ENCODE assay signal across 9 cellular contexts in the genomic region with DNA sequence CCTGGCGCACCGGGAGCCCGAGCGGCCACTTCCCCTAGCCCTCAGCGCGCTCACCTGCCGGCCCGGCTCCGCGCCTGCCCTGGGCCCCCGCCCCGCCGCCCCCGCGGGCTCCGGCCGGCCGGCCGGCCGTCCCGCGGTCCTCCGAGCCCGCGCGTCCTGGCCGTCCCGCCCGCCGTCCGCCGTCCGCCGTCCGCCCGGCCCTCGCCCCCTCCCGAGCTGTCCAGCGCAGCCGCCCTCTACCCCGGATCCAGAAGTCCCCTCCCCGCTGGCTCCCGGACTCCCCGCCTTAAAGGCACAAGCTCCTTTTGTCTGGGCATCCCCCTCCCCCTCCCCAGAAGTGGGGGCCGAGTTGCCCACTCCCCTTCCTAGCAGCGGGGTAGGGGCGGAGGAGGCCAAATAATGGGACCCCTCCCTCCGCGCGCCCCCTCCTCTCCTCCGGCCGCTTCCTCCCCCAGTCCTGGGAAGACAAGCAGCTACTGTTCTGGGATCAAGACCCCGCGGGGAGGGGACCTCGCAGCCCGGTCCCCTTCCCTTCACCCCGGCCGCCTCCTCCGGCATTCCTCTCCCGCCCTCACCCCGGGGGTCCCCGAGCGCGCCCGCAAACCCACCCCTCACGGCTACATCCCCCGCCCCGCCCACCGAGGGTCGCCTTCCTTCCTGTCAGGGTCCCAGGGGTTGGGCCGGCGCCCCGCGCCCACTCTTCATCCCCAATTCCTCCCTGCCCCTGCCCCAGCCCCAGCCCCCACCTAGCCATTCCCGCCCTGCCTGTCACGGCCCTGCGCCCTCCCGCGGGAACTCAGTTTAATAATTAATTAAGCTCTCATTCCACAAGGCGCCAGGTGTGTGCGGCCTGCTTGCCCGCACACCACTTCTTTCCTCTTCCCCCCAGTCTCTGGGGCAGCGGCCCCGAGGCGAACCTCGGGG. TPM values are rescaled to one million over a fixed set of nuclear protein-coding genes. Genes with fewer than 3 reads are reported as not detected.
DNase-seq lines count a peak whose midpoint lies in the region; ATAC-seq and TF ChIP-seq lines count a peak whose summit lies in the region.
"Had no signal": no experiment of that assay in that cellular context is flagged by ENCODE, and none has a peak within 500 bp of the region (broad histone marks: within the 10 kb centered on the region; RNA-seq: fewer than 3 reads in every experiment).

A gene (minus strand): TSS at position 238 of the 924 bp plus-strand sequence. CDS start 5,655 bp downstream, outside the sequence.

- under 1% methylated on average over 80 of the region's 86 CpGs for WGBS in mesenchymal stem cell
- 1 to 2% methylated on average over 18 to 38 of the region's 86 CpGs for WGBS in thyroid gland, 2 donors

- peak within 1 kb of the TSS; percentile 97 for H4K91ac ChIP-seq in mesenchymal stem cell (ENCODE audit: low read length)

- H3K9me3 ChIP-seq in T-helper 17 cell (ENCODE audit: control insufficient read depth, low read length, poor library complexity, severe bottlenecking) = no peaks in the 10 kb centered on the region
- no peaks in the 10 kb centered on the region for H3K9me3 ChIP-seq in mesenchymal stem cell (ENCODE audit: control insufficient read depth, low read length)
- no peaks in the 10 kb centered on the region for H3K9me3 ChIP-seq in thyroid gland

- H3K4ac ChIP-seq in mesenchymal stem cell (ENCODE audit: low read depth in 1 of 2, low read length in 2 of 2) = peak within 1 kb of the TSS; percentile 93 to 99

- peak; percentile 39 for DNase-seq in NCI-H2029 (lab: John Stamatoyannopoulos, UW)
- DNase-seq in NCI-H2029 treated with DMSO at 0.1 percent for 48 hours (lab: John Stamatoyannopoulos, UW) = no peak
- no peak for DNase-seq in T-helper 17 cell
- peak; percentile 87 for DNase-seq in epidermal melanocyte (ENCODE audit: insufficient read length, low spot score)
- DNase-seq in mesenchymal stem cell = peak; percentile 80
- DNase-seq in thyroid gland = peak; percentile 83 to 87
- DNase-seq: DND-41 had no signal

- H2BK120ac ChIP-seq in mesenchymal stem cell (ENCODE audit: low read depth, low read length) = peak within 1 kb of the TSS; percentile 100

- no peak for TF ChIP-seq CTCF in thyroid gland (IDR thresholded peaks at IDR 0.05)

- no peaks in the 10 kb centered on the region for H3K27me3 ChIP-seq in mesenchymal stem cell (ENCODE audit: control insufficient read depth in 1 of 2, insufficient read depth in 1 of 2, low read length in 2 of 2)
- no peaks in the 10 kb centered on the region for H3K27me3 ChIP-seq in thyroid gland

- H3K27ac Mint-ChIP-seq in T-helper 17 cell = no peak within 1 kb of the TSS

- peak within 1 kb of the TSS; percentile 99 for H3K18ac ChIP-seq in mesenchymal stem cell (ENCODE audit: low read depth in 1 of 2, low read length in 2 of 2)

- H3K4me3 ChIP-seq in mesenchymal stem cell (ENCODE audit: insufficient read depth in 1 of 2, low read depth in 1 of 2, low read length in 2 of 2) (peak within 1 kb of the TSS; percentile 80 to 91), thyroid gland (replicated peaks in 1 of 3) (peak within 1 kb of the TSS; percentile 75 to 93 (median 92))

- peak within 1 kb of the TSS; percentile 94 to 98 for H3K14ac ChIP-seq in mesenchymal stem cell (ENCODE audit: low read length in 2 of 2)

- H3K27ac ChIP-seq in mesenchymal stem cell (ENCODE audit: low read length, poor library complexity, severe bottlenecking) (peak within 1 kb of the TSS; percentile 68), thyroid gland (peak within 1 kb of the TSS; percentile 77 to 85 (median 84))

- H3K4me1 Mint-ChIP-seq in T-helper 17 cell = peaks cover 9% of the 10 kb centered on the region

- no peaks in the 10 kb centered on the region for H3K36me3 ChIP-seq in mesenchymal stem cell (ENCODE audit: control insufficient read depth in 1 of 2, insufficient read depth in 2 of 2, low read depth in 1 of 2, low read length in 2 of 2)
- no peaks in the 10 kb centered on the region for H3K36me3 ChIP-seq in thyroid gland

- peaks cover 53% of the 10 kb centered on the region for H3K27me3 Mint-ChIP-seq in T-helper 17 cell

- peak within 1 kb of the TSS in 1 of 2 experiments; percentile 85 for H2BK12ac ChIP-seq in mesenchymal stem cell (ENCODE audit: low read length in 2 of 2)

- peaks cover 2% of the 10 kb centered on the region for H3K79me1 ChIP-seq in mesenchymal stem cell (replicated peaks; ENCODE audit: low read length, poor library complexity, severe bottlenecking)

- peak within 1 kb of the TSS; percentile 96 for H3K4me2 ChIP-seq in mesenchymal stem cell (ENCODE audit: low read length, poor library complexity, severe bottlenecking)

- H2BK15ac ChIP-seq in mesenchymal stem cell (ENCODE audit: low read depth, poor library complexity, severe bottlenecking) = peak within 1 kb of the TSS; percentile 95

- H2AFZ ChIP-seq in mesenchymal stem cell (ENCODE audit: low read depth, low read length) = peak within 1 kb of the TSS; percentile 96

- H2AK5ac ChIP-seq in mesenchymal stem cell (ENCODE audit: low read length, severe bottlenecking) = peak within 1 kb of the TSS; percentile 41

- TF ChIP-seq POLR2A in thyroid gland (IDR thresholded peaks at IDR 0.05) = peak in 1 of 2 donors; percentile 56

- peak within 1 kb of the TSS; percentile 97 for H4K8ac ChIP-seq in mesenchymal stem cell (ENCODE audit: low read length)

- peak within 1 kb of the TSS; percentile 90 for H2BK5ac ChIP-seq in mesenchymal stem cell (ENCODE audit: low read depth, low read length, poor library complexity, severe bottlenecking)

- H3K36me3 Mint-ChIP-seq in T-helper 17 cell (ENCODE audit: low read depth) = peaks cover 5% of the 10 kb centered on the region

- peak within 1 kb of the TSS; percentile 83 for H3K4me3 Mint-ChIP-seq in T-helper 17 cell

- peaks cover 24% of the 10 kb centered on the region for H3K4me1 ChIP-seq in mesenchymal stem cell (ENCODE audit: control insufficient read depth, insufficient read depth, low read depth, low read length)
- H3K4me1 ChIP-seq in thyroid gland = peaks cover 21 to 23% of the 10 kb centered on the region in 2 donors

- ATAC-seq in HG03571 (IDR thresholded peaks at IDR 0.05; ENCODE audit: unreplicated experiment) = peak; percentile 50
- ATAC-seq in T-helper 17 cell = no peak
- ATAC-seq in GM19455 (IDR thresholded peaks at IDR 0.05; ENCODE audit: unreplicated experiment) = no peak

- intact Hi-C loops in thyroid gland (cut with DNase I) = no loop called here

- H3K9ac ChIP-seq in mesenchymal stem cell (ENCODE audit: low read length) = peak within 1 kb of the TSS; percentile 91

- peak within 1 kb of the TSS; percentile 37 to 81 for H3K23ac ChIP-seq in mesenchymal stem cell (ENCODE audit: low read length in 2 of 2)

RNA-seq across cellular contexts. Expression of the gene that starts here (rescaled TPM):
- total RNA-seq in T-helper 17 cell (under 1 TPM; 0.42 to 0.70 TPM), thyroid gland (10 to 100 TPM; 23.6 to 45.5 (median 30.3) TPM)
- 23.9 TPM for polyA plus RNA-seq in mesenchymal stem cell (2013, experiment 1 of 2)
- polyA plus RNA-seq in mesenchymal stem cell (2013, experiment 2 of 2) = 21.9 TPM

Comparison
In these comparisons a context has a peak if more than half of its experiments do, and no peak if none do; other contexts are left out.
1. RNA of the gene that starts here (total RNA-seq): 23.6 to 45.5 TPM in thyroid gland; 0.42 to 0.70 TPM in T-helper 17 cell; every median in the first group is over 10 times any median in the second.
2. DNase-seq: peak in NCI-H2029 (single experiment), epidermal melanocyte (single experiment), mesenchymal stem cell (single experiment) and thyroid gland (2 of 2); none in NCI-H2029 treated with DMSO at 0.1 percent for 48 hours (single experiment) and T-helper 17 cell (0 of 3).